14 cellular contexts compared by ENCODE assay signal in genomic region chr17:67035131-67036083, GRCh38. TPM values are rescaled to one million over a fixed set of nuclear protein-coding genes. Genes with fewer than 3 reads are reported as not detected.
DNase-seq lines count a peak whose midpoint lies in the region; ATAC-seq lines count a peak whose summit lies in the region.
"Had no signal": no experiment of that assay in that cellular context is flagged by ENCODE, and none has a peak within 500 bp of the region (broad histone marks: within the 10 kb centered on the region; RNA-seq: fewer than 3 reads in every experiment).

No MANE protein-coding gene starts in this region.

- ATAC-seq in GM18511 (IDR thresholded peaks at IDR 0.05; ENCODE audit: unreplicated experiment) (peak; percentile 83), GM21737 (IDR thresholded peaks at IDR 0.05; ENCODE audit: unreplicated experiment) (peak; percentile 54), HG03442 (IDR thresholded peaks at IDR 0.05; ENCODE audit: unreplicated experiment) (peak; percentile 77), GM18907 (IDR thresholded peaks at IDR 0.05; ENCODE audit: unreplicated experiment) (no peak)

- peak; percentile 23 for DNase-seq in A172 (ENCODE audit: low spot score)
- no peak for DNase-seq in ureter (ENCODE audit: low spot score)
- DNase-seq in SHP77 (lab: John Stamatoyannopoulos, UW): no peak
- DNase-seq in NCI-H748 treated with DMSO at 0.1 percent for 48 hours (lab: John Stamatoyannopoulos, UW): no peak
- DNase-seq: activated CD4-positive, CD25-positive, alpha-beta regulatory T cell; endodermal cell; NCI-H2081 treated with DMSO at 0.1 percent for 48 hours; SK-N-SH had no signal

RNA-seq across cellular contexts. Expression of gene CACNG1, which starts 8.9 kb away (rescaled TPM):
- not detected in 2 replicates for total RNA-seq in A172 (2014; rRNA removed; shearing (Covaris generic))
- not detected for total RNA-seq in ureter
- total RNA-seq: endodermal cell, H1, pulmonary artery endothelial cell had no signal
